Comparison of ENCODE assay signal across 1 cellular context in the genomic region with DNA sequence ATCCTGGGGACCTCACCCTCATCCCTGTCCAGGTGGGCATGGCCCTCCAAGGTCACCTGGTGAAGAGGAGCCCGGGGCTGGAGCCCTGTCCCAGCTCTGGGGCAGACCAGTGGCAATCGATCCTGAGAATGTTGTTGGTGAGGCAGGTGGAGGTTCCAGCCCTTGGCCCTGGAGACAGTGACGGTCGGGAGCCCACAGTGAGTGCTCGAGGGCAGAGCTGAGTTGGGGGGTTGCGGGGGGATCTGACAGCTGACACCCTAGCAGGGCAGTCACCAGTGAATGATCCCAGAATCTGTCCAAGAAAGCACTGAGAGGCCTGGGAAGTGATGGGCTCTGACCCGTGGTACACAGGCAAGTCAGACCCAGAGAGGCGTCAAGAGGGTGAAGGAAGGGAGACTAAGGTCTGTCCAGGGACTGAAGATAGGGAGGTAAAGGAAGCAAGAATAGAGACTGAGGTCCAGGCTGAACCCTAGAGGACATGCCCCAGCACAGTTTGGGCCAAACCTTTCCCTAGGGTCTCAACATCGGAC.
TF ChIP-seq lines count a peak whose summit lies in the region.

No MANE protein-coding gene starts in this region.

TF ChIP-seq in GM23338, 12 proteins besides CTCF, POLR2A, EP300 and RAD21:
- no peak for TF ChIP-seq EZH2 (IDR thresholded peaks at IDR 0.05; ENCODE audit: low read depth, unreplicated experiment)
- TF ChIP-seq, protein P1, sequence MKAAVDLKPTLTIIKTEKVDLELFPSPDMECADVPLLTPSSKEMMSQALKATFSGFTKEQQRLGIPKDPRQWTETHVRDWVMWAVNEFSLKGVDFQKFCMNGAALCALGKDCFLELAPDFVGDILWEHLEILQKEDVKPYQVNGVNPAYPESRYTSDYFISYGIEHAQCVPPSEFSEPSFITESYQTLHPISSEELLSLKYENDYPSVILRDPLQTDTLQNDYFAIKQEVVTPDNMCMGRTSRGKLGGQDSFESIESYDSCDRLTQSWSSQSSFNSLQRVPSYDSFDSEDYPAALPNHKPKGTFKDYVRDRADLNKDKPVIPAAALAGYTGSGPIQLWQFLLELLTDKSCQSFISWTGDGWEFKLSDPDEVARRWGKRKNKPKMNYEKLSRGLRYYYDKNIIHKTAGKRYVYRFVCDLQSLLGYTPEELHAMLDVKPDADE (IDR thresholded peaks at IDR 0.05) = no peak
- TF ChIP-seq, protein P2, sequence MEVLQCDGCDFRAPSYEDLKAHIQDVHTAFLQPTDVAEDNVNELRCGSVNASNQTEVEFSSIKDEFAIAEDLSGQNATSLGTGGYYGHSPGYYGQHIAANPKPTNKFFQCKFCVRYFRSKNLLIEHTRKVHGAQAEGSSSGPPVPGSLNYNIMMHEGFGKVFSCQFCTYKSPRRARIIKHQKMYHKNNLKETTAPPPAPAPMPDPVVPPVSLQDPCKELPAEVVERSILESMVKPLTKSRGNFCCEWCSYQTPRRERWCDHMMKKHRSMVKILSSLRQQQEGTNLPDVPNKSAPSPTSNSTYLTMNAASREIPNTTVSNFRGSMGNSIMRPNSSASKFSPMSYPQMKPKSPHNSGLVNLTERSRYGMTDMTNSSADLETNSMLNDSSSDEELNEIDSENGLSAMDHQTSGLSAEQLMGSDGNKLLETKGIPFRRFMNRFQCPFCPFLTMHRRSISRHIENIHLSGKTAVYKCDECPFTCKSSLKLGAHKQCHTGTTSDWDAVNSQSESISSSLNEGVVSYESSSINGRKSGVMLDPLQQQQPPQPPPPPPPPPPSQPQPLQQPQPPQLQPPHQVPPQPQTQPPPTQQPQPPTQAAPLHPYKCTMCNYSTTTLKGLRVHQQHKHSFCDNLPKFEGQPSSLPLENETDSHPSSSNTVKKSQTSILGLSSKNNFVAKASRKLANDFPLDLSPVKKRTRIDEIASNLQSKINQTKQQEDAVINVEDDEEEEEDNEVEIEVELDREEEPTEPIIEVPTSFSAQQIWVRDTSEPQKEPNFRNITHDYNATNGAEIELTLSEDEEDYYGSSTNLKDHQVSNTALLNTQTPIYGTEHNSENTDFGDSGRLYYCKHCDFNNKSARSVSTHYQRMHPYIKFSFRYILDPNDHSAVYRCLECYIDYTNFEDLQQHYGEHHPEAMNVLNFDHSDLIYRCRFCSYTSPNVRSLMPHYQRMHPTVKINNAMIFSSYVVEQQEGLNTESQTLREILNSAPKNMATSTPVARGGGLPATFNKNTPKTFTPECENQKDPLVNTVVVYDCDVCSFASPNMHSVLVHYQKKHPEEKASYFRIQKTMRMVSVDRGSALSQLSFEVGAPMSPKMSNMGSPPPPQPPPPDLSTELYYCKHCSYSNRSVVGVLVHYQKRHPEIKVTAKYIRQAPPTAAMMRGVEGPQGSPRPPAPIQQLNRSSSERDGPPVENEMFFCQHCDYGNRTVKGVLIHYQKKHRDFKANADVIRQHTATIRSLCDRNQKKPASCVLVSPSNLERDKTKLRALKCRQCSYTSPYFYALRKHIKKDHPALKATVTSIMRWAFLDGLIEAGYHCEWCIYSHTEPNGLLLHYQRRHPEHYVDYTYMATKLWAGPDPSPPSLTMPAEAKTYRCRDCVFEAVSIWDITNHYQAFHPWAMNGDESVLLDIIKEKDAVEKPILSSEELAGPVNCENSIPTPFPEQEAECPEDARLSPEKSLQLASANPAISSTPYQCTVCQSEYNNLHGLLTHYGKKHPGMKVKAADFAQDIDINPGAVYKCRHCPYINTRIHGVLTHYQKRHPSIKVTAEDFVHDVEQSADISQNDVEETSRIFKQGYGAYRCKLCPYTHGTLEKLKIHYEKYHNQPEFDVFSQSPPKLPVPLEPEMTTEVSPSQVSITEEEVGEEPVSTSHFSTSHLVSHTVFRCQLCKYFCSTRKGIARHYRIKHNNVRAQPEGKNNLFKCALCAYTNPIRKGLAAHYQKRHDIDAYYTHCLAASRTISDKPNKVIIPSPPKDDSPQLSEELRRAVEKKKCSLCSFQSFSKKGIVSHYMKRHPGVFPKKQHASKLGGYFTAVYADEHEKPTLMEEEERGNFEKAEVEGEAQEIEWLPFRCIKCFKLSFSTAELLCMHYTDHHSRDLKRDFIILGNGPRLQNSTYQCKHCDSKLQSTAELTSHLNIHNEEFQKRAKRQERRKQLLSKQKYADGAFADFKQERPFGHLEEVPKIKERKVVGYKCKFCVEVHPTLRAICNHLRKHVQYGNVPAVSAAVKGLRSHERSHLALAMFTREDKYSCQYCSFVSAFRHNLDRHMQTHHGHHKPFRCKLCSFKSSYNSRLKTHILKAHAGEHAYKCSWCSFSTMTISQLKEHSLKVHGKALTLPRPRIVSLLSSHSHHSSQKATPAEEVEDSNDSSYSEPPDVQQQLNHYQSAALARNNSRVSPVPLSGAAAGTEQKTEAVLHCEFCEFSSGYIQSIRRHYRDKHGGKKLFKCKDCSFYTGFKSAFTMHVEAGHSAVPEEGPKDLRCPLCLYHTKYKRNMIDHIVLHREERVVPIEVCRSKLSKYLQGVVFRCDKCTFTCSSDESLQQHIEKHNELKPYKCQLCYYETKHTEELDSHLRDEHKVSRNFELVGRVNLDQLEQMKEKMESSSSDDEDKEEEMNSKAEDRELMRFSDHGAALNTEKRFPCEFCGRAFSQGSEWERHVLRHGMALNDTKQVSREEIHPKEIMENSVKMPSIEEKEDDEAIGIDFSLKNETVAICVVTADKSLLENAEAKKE (CRISPR knock-in tag; IDR thresholded peaks at IDR 0.05) = no peak
- TF ChIP-seq NANOG (IDR thresholded peaks at IDR 0.05; ENCODE audit: borderline replicate concordance) = no peak
- TF ChIP-seq JUNB (IDR thresholded peaks at IDR 0.05; ENCODE audit: unreplicated experiment) = no peak
- no peak for TF ChIP-seq ZNF114 (CRISPR knock-in tag; IDR thresholded peaks at IDR 0.05)
